8 cellular contexts compared by ENCODE assay signal in genomic region chr11:1308745-1309497, GRCh38. TPM values are rescaled to one million over a fixed set of nuclear protein-coding genes. Genes with fewer than 3 reads are reported as not detected.
DNase-seq lines count a peak whose midpoint lies in the region; ATAC-seq and FAIRE-seq lines count a peak whose summit lies in the region.

No MANE protein-coding gene starts in this region.

- H3K4me3 ChIP-seq in right cardiac atrium (ENCODE audit: low read length) = peak overlapping the region; percentile 77
- peak overlapping the region; percentile 82 to 83 for H3K4me3 ChIP-seq in small intestine (ENCODE audit: low read depth in 1 of 2, low read length in 2 of 2)

- peak overlapping the region; percentile 65 to 87 for H3K4me3 Mint-ChIP-seq in activated T-cell treated with anti-CD3 and anti-CD28 coated beads, Interleukin-2, amount 50 U/mL, for 72 hours

- H3K27me3 ChIP-seq in right cardiac atrium (ENCODE audit: control insufficient read depth, insufficient read depth) (no peaks in the 10 kb centered on the region), small intestine (ENCODE audit: control insufficient read depth in 2 of 2, insufficient read depth in 2 of 2, low read length in 2 of 2) (no peaks in the 10 kb centered on the region)

- ATAC-seq in GM19025 (IDR thresholded peaks at IDR 0.05; ENCODE audit: low read depth, unreplicated experiment) (peak; percentile 38), HG03139 (IDR thresholded peaks at IDR 0.05; ENCODE audit: unreplicated experiment) (peak; percentile 22), right cardiac atrium (peak; percentile 57 to 65)
- peak; percentile 54 to 65 for ATAC-seq in activated T-cell treated with anti-CD3 and anti-CD28 coated beads, Interleukin-2, amount 50 U/mL, for 72 hours (replicated peaks in 1 of 2)

- H3K9me3 ChIP-seq in right cardiac atrium (ENCODE audit: control insufficient read depth, low read length) = no peaks in the 10 kb centered on the region
- H3K9me3 ChIP-seq in small intestine (ENCODE audit: control insufficient read depth, low read depth) = no peaks in the 10 kb centered on the region

- H3K36me3 Mint-ChIP-seq in activated T-cell treated with anti-CD3 and anti-CD28 coated beads, Interleukin-2, amount 50 U/mL, for 72 hours (ENCODE audit: insufficient read depth in 2 of 2) = peaks cover 6 to 16% of the 10 kb centered on the region in 2 donors

- FAIRE-seq in small intestine (lab: Jason Lieb, UNC) = no peak

- no peak overlapping the region for H3K27ac Mint-ChIP-seq in activated T-cell treated with anti-CD3 and anti-CD28 coated beads, Interleukin-2, amount 50 U/mL, for 72 hours

- no peaks in the 10 kb centered on the region for H3K36me3 ChIP-seq in small intestine (ENCODE audit: control insufficient read depth in 2 of 2, insufficient read depth in 2 of 2, low read length in 2 of 2)

- peaks cover 35% of the 10 kb centered on the region for H3K4me1 Mint-ChIP-seq in activated T-cell treated with anti-CD3 and anti-CD28 coated beads, Interleukin-2, amount 50 U/mL, for 72 hours (ENCODE audit: low read depth)

- H3K9me3 Mint-ChIP-seq in activated T-cell treated with anti-CD3 and anti-CD28 coated beads, Interleukin-2, amount 50 U/mL, for 72 hours = peaks cover 2 to 3% of the 10 kb centered on the region in 2 donors

- peak overlapping the region; percentile 80 for H3K27ac ChIP-seq in right cardiac atrium (ENCODE audit: low read length)
- peak overlapping the region; percentile 80 to 99 for H3K27ac ChIP-seq in small intestine (ENCODE audit: low read depth in 1 of 2, low read length in 1 of 2)

- H3K27me3 Mint-ChIP-seq in activated T-cell treated with anti-CD3 and anti-CD28 coated beads, Interleukin-2, amount 50 U/mL, for 72 hours (ENCODE audit: low read depth) = no peaks in the 10 kb centered on the region

- DNase-seq in AG08396 (ENCODE audit: low spot score) (peak; percentile 83), right cardiac atrium (peak in 1 of 3 donors; percentile 83), small intestine (no peak), NCI-H748 treated with DMSO at 0.1 percent for 48 hours (lab: John Stamatoyannopoulos, UW) (no peak)
- no peak for DNase-seq in activated T-cell treated with anti-CD3 and anti-CD28 coated beads, Interleukin-2, amount 50 U/mL, for 72 hours
- no peak for DNase-seq in stimulated activated CD4-positive, alpha-beta T cell treated with anti-CD3 and anti-CD28 coated beads, Interleukin-4, amount 100 ng/mL, for 4 hours

- H3K4me1 ChIP-seq in right cardiac atrium (ENCODE audit: control insufficient read depth, insufficient read depth, low read length) (peaks cover 13% of the 10 kb centered on the region), small intestine (ENCODE audit: control insufficient read depth in 2 of 2, insufficient read depth in 1 of 2, low read depth in 1 of 2, low read length in 1 of 2) (peaks cover 8 to 48% of the 10 kb centered on the region in 2 donors)

- 4% methylated on average over 58 of the region's 58 CpGs for WGBS in right cardiac atrium
- WGBS in small intestine, 3 donors = 3 to 5% (median 3%) methylated on average over 25 to 58 of the region's 58 CpGs

- intact Hi-C loops in right cardiac atrium (cut with DNase I) = no loop called here

RNA-seq across cellular contexts. Expression of gene TOLLIP, which starts 0.5 kb away (rescaled TPM):
- total RNA-seq in activated T-cell treated with anti-CD3 and anti-CD28 coated beads, Interleukin-2, amount 50 U/mL, for 72 hours = 10 to 100 TPM; 32.9 to 34.1 TPM
- total RNA-seq in right cardiac atrium = 10 to 100 TPM; 42.2 to 53.6 (median 46.0) TPM
- polyA plus RNA-seq in right cardiac atrium = 32.6 TPM
- polyA plus RNA-seq in small intestine = 10 to 100 TPM; 33.1 to 41.2 (median 40.8) TPM
